33 cellular contexts compared by ENCODE assay signal in genomic region chr20:5710551-5710950, GRCh38.
"Had no signal": no experiment of that assay in that cellular context is flagged by ENCODE, and none has a peak within 500 bp of the region (broad histone marks: within the 10 kb centered on the region; RNA-seq: fewer than 3 reads in every experiment).

No MANE protein-coding gene starts in this region.

- H3K27ac ChIP-seq: brain microvascular endothelial cell, coronary artery, dorsolateral prefrontal cortex, esophagus muscularis mucosa, foreskin keratinocyte, gastrocnemius medialis, WERI-Rb-1 had no signal

- FAIRE-seq: astrocyte, bronchial epithelial cell had no signal

- H3K4me1 ChIP-seq: foreskin keratinocyte had no signal

- DNase-seq: activated B cell treated with CpG ODN at 0.5 μM for 24 hours; activated CD4-positive, alpha-beta T cell treated with anti-CD3 and anti-CD28 coated beads for 48 hours; activated CD4-positive, alpha-beta T cell treated with anti-CD3 and anti-CD28 coated beads, Interleukin-2, amount 50 U/mL, for 1 hour; activated CD4-positive, alpha-beta T cell treated with anti-CD3 and anti-CD28 coated beads, Interleukin-2, amount 50 U/mL, for 48 hours; activated CD8-positive, alpha-beta memory T cell treated with anti-CD3 and anti-CD28 coated beads for 24 hours; activated CD8-positive, alpha-beta T cell treated with anti-CD3 and anti-CD28 coated beads for 36 hours; activated effector memory CD4-positive, alpha-beta T cell treated with Interleukin-2 at 50 U/mL for 16 hours; activated gamma-delta T cell treated with Interleukin-2 at 50 U/mL for 16 hours; activated naive CD4-positive, alpha-beta T cell treated with anti-CD3 and anti-CD28 coated beads, Interleukin-2, amount 50 U/mL, for 16 hours; activated naive CD4-positive, alpha-beta T cell treated with Interleukin-2 at 50 U/mL for 16 hours; activated T-cell treated with anti-CD3 and anti-CD28 coated beads, Interleukin-2, amount 50 U/mL, for 4 hours; amniotic stem cell; anterior cingulate cortex; brain microvascular endothelial cell; caudate nucleus; cerebellar nuclear complex; dorsolateral prefrontal cortex; effector memory CD4-positive, alpha-beta T cell; endodermal cell; erythroblast; foreskin keratinocyte; gastrocnemius medialis; glutamatergic neuron; T-helper 1 cell; T-helper 17 cell; T1000; WERI-Rb-1 had no signal

- ATAC-seq: activated CD4-positive, CD25-positive, alpha-beta regulatory T cell treated with anti-CD3 and anti-CD28 coated beads, Interleukin-2, amount 50 U/mL, for 24 hours; activated CD8-positive, alpha-beta T cell treated with anti-CD3 and anti-CD28 coated beads for 36 hours; activated T-cell treated with anti-CD3 and anti-CD28 coated beads, Interleukin-2, amount 50 U/mL, for 4 hours; activated T-helper 17 cell treated with anti-CD3 and anti-CD28 coated beads, Interleukin-2, amount 50 U/mL, for 72 hours; foreskin keratinocyte; T-helper 17 cell had no signal

- H3K27me3 ChIP-seq: brain microvascular endothelial cell, esophagus muscularis mucosa, gastrocnemius medialis had no signal

- H3K9me3 ChIP-seq: gastrocnemius medialis had no signal

- H3K36me3 ChIP-seq: brain microvascular endothelial cell, esophagus muscularis mucosa, gastrocnemius medialis, WERI-Rb-1 had no signal

- H3K4me3 ChIP-seq: coronary artery, dorsolateral prefrontal cortex, esophagus muscularis mucosa, gastrocnemius medialis had no signal
